ENCODE assay signal across 1 cellular context in the genomic region with DNA sequence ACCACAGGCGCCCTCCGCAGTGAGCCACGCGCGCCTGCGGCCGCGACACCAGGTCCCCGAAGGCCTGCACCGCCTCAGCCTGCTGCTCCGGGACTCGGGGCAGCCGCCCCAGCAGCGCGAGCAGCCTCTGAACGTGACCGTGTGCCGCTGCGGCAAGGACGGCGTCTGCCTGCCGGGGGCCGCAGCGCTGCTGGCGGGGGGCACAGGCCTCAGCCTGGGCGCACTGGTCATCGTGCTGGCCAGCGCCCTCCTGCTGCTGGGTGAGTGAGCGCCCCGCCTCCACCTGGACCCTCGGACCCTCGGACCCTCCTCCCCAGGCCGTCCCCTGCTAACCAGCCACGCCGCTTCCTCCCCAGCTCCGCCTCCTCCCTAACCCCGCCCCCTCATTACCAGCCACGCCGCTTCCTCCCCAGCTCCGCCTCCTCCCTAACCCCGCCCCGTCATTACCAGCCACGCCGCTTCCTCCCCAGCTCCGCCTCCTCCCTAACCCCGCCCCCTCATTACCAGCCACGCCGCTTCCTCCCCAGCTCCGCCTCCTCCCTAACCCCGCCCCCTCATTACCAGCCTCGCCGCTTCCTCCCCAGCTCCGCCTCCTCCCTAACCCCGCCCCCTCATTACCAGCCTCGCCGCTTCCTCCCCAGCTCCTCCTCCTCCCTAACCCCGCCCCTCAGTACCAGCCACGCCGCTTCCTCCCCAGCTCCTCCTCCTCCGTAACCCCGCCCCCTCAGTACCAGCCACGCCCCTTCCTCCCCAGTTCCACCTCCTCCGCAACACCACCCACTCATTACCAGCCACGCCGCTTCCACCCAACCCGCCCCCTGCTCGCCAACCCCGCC.
TF ChIP-seq lines count a peak whose summit lies in the region.

No MANE protein-coding gene starts in this region.

TF ChIP-seq in HepG2, 621 proteins besides CTCF, POLR2A, EP300 and RAD21 (continued from another document and continues in another):
- TF ChIP-seq NFYB (CRISPR knock-in tag; IDR thresholded peaks at IDR 0.05) (peak; percentile 33; the same call in 1 of the 2 replicates), HMGXB4 (CRISPR knock-in tag; IDR thresholded peaks at IDR 0.05; ENCODE audit: borderline replicate concordance in 1 of 2, low read depth in 1 of 2) (peak; percentile 83 to 90), ZBTB34 (CRISPR knock-in tag; IDR thresholded peaks at IDR 0.05) (0 out of 2 replicates have a peak, but pooled peaks have one; percentile 32), FOXP4 (CRISPR knock-in tag; IDR thresholded peaks at IDR 0.05) (peak; percentile 56; the same call in 1 of the 2 replicates), ZNF710 (CRISPR knock-in tag; IDR thresholded peaks at IDR 0.05; ENCODE audit: borderline replicate concordance) (peak; percentile 56), ZNF720 (CRISPR knock-in tag; IDR thresholded peaks at IDR 0.05) (peak; percentile 97; the same call in 1 of the 2 replicates), ZNF740 (CRISPR knock-in tag; IDR thresholded peaks at IDR 0.05) (peak; percentile 93), ZKSCAN8 (CRISPR knock-in tag; IDR thresholded peaks at IDR 0.05; ENCODE audit: borderline replicate concordance) (peak; percentile 66; the same call in 1 of the 2 replicates), PRDM4 (CRISPR knock-in tag; IDR thresholded peaks at IDR 0.05; ENCODE audit: borderline replicate concordance) (0 out of 2 replicates have a peak, but pooled peaks have one; percentile 43), THAP7 (CRISPR knock-in tag; IDR thresholded peaks at IDR 0.05) (peak; percentile 90; the same call in 1 of the 2 replicates), ZNF768 (CRISPR knock-in tag; IDR thresholded peaks at IDR 0.05) (peak; percentile 85), ZNF607 (CRISPR knock-in tag; IDR thresholded peaks at IDR 0.05; ENCODE audit: borderline replicate concordance) (peak; percentile 94), ZBTB38 (CRISPR knock-in tag; IDR thresholded peaks at IDR 0.05) (peak; percentile 93), AGO2 (optimal IDR thresholded peaks at IDR 0.05; ENCODE audit: low read depth, low read length) (peak; percentile 83), CAMTA2 (CRISPR knock-in tag; IDR thresholded peaks at IDR 0.05; ENCODE audit: borderline replicate concordance) (peak; percentile 61; the same call in 1 of the 2 replicates), KLF6 (CRISPR knock-in tag; IDR thresholded peaks at IDR 0.05) (peak; percentile 77; the same call in 1 of the 2 replicates), NCOR1 (IDR thresholded peaks at IDR 0.05; ENCODE audit: borderline replicate concordance, low read length) (peak; percentile 24; the same call in 1 of the 2 replicates), ZFAT (CRISPR knock-in tag; conservative IDR thresholded peaks at IDR 0.05) (0 out of 2 replicates have a peak, but pooled peaks have one; percentile 38), FOXA3 (CRISPR knock-in tag; IDR thresholded peaks at IDR 0.05) (peak; percentile 62), HNF4A (CRISPR knock-in tag; IDR thresholded peaks at IDR 0.05) (peak; percentile 80), ZNF468 (CRISPR knock-in tag; IDR thresholded peaks at IDR 0.05) (0 out of 2 replicates have a peak, but pooled peaks have one; percentile 67), ZNF232 (CRISPR knock-in tag; IDR thresholded peaks at IDR 0.05; ENCODE audit: borderline replicate concordance) (peak; percentile 94; the same call in 1 of the 2 replicates), ZNF331 (CRISPR knock-in tag; IDR thresholded peaks at IDR 0.05) (peak; percentile 64), ZNF614 (CRISPR knock-in tag; IDR thresholded peaks at IDR 0.05; ENCODE audit: borderline replicate concordance) (peak; percentile 82; the same call in 1 of the 2 replicates), POGK (CRISPR knock-in tag; conservative IDR thresholded peaks at IDR 0.05) (peak; percentile 60; the same call in 1 of the 2 replicates), BCL3 (CRISPR knock-in tag; IDR thresholded peaks at IDR 0.05) (peak; percentile 86), ZNF225 (CRISPR knock-in tag; IDR thresholded peaks at IDR 0.05) (peak; percentile 78; the same call in 1 of the 2 replicates), AGO1 (IDR thresholded peaks at IDR 0.05; ENCODE audit: low read depth, low read length, poor library complexity, severe bottlenecking) (peak; percentile 94), SP5 (CRISPR knock-in tag; IDR thresholded peaks at IDR 0.05; ENCODE audit: borderline replicate concordance, low read depth) (peak; percentile 92), IKZF4 (CRISPR knock-in tag; IDR thresholded peaks at IDR 0.05; ENCODE audit: borderline replicate concordance, low read depth, not compliant biosample characterization) (peak; percentile 87), ZNF547 (CRISPR knock-in tag; IDR thresholded peaks at IDR 0.05) (peak; percentile 95), ARHGAP35 (CRISPR knock-in tag; IDR thresholded peaks at IDR 0.05; ENCODE audit: borderline replicate concordance) (peak; percentile 98)
- TF ChIP-seq, protein P1, sequence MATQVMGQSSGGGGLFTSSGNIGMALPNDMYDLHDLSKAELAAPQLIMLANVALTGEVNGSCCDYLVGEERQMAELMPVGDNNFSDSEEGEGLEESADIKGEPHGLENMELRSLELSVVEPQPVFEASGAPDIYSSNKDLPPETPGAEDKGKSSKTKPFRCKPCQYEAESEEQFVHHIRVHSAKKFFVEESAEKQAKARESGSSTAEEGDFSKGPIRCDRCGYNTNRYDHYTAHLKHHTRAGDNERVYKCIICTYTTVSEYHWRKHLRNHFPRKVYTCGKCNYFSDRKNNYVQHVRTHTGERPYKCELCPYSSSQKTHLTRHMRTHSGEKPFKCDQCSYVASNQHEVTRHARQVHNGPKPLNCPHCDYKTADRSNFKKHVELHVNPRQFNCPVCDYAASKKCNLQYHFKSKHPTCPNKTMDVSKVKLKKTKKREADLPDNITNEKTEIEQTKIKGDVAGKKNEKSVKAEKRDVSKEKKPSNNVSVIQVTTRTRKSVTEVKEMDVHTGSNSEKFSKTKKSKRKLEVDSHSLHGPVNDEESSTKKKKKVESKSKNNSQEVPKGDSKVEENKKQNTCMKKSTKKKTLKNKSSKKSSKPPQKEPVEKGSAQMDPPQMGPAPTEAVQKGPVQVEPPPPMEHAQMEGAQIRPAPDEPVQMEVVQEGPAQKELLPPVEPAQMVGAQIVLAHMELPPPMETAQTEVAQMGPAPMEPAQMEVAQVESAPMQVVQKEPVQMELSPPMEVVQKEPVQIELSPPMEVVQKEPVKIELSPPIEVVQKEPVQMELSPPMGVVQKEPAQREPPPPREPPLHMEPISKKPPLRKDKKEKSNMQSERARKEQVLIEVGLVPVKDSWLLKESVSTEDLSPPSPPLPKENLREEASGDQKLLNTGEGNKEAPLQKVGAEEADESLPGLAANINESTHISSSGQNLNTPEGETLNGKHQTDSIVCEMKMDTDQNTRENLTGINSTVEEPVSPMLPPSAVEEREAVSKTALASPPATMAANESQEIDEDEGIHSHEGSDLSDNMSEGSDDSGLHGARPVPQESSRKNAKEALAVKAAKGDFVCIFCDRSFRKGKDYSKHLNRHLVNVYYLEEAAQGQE (IDR thresholded peaks at IDR 0.05; ENCODE audit: borderline replicate concordance in 1 of 2, low read depth in 1 of 2, low read length in 2 of 2) = peak in 1 of 2 experiments; percentile 75; a peak in 1 of 4 replicates
